1 cellular context compared by ENCODE assay signal in the genomic region with DNA sequence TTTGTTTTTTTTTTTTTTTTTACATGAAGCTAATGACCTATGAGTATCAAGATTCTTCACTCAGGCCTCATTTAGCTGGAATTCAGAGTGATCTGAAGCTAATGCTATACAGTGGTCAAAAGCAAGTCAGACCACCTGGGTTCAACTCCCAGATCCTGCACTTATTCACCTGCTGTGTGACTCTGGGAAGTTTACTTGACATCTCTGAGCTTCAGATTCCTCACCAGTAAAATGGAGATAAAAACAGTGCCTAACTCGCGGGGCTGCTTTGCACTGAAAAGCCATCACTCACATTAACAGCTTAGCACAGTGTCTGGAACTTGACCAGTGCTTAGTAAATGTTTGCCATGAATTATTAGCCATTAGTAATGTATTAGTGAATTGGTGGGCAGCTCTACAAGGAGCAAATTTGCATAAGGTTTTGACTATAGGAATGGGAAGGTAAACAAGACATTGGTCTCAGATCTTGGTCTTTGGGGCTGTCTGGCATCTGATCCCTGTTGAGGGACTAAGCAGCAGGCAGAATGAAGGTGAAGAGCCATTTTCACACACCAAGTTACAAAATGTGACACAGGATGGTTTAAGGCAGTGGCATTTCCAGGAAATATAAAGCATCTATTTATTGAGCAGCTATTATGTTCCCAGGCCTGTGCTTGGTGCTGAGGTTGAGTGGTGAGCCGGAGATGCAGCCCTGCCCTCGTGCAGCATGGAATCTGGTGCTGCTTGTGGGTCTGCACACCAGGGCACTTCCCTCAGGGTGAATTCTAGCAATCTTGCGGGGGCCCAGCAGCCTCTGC.
TF ChIP-seq lines count a peak whose summit lies in the region.

No MANE protein-coding gene starts in this region.

TF ChIP-seq in K562, 482 proteins besides CTCF, POLR2A, EP300 and RAD21 (continued from another document):
- TF ChIP-seq ADNP (tag; IDR thresholded peaks at IDR 0.05): peak; percentile 65
- no peak for TF ChIP-seq POLR2AphosphoS2 (IDR thresholded peaks at IDR 0.05; ENCODE audit: low read length)
- no peak for TF ChIP-seq ZNF24 (IDR thresholded peaks at IDR 0.05)
- TF ChIP-seq, protein P1, sequence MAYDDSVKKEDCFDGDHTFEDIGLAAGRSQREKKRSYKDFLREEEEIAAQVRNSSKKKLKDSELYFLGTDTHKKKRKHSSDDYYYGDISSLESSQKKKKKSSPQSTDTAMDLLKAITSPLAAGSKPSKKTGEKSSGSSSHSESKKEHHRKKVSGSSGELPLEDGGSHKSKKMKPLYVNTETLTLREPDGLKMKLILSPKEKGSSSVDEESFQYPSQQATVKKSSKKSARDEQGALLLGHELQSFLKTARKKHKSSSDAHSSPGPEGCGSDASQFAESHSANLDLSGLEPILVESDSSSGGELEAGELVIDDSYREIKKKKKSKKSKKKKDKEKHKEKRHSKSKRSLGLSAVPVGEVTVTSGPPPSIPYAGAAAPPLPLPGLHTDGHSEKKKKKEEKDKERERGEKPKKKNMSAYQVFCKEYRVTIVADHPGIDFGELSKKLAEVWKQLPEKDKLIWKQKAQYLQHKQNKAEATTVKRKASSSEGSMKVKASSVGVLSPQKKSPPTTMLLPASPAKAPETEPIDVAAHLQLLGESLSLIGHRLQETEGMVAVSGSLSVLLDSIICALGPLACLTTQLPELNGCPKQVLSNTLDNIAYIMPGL (CRISPR knock-in tag; IDR thresholded peaks at IDR 0.05): no peak
- TF ChIP-seq TCFL5 (CRISPR knock-in tag; conservative IDR thresholded peaks at IDR 0.05): no peak
- TF ChIP-seq BCOR (IDR thresholded peaks at IDR 0.05): peak; percentile 84
- peak; percentile 65 for TF ChIP-seq CHD4 (IDR thresholded peaks at IDR 0.05; ENCODE audit: insufficient read depth, insufficient replicate concordance, low read depth, low read length, poor library complexity, severe bottlenecking)
- peak; percentile 76 for TF ChIP-seq ZFP36 (IDR thresholded peaks at IDR 0.05; ENCODE audit: low read depth, low read length, partially characterized antibody)
- TF ChIP-seq SMARCA5 (IDR thresholded peaks at IDR 0.05): peak; percentile 50; the same call in 1 of the 2 replicates
- TF ChIP-seq, protein P2, sequence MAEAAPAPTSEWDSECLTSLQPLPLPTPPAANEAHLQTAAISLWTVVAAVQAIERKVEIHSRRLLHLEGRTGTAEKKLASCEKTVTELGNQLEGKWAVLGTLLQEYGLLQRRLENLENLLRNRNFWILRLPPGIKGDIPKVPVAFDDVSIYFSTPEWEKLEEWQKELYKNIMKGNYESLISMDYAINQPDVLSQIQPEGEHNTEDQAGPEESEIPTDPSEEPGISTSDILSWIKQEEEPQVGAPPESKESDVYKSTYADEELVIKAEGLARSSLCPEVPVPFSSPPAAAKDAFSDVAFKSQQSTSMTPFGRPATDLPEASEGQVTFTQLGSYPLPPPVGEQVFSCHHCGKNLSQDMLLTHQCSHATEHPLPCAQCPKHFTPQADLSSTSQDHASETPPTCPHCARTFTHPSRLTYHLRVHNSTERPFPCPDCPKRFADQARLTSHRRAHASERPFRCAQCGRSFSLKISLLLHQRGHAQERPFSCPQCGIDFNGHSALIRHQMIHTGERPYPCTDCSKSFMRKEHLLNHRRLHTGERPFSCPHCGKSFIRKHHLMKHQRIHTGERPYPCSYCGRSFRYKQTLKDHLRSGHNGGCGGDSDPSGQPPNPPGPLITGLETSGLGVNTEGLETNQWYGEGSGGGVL (CRISPR knock-in tag; IDR thresholded peaks at IDR 0.05): no peak
- TF ChIP-seq ZNF224 (CRISPR knock-in tag; IDR thresholded peaks at IDR 0.05): no peak
